ENCODE assay signal across 9 cellular contexts in the genomic region with DNA sequence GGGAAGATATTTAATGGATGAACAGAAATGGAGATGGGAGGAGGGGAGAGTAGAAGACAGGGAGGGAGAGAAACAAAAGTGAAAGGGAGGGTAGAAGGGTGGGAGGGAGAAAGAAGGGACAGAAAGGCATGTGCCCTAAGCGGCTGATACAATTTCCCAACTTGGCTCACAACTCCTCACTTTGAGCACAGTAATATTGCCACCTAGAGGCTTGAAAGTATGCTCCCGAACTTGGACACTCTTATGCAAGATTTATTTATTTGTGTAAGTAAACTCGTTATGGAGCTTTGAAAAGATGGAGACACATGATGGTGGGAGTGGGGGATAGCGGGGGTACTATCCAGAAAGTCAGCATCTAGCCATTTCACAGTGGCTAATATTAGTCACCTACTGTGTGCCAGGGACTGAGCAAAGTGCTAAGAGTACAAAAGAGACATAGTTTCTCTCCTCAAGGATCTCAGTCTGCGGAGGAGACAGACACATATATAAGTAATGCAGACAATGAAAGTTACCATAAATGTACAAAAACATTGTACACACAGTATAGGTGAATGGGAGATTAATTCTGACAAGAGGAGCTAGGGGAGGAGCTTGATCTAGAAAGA.
A peak's percentile ranks its signal among the peaks of the same experiment; 100 is the strongest.
DNase-seq lines count a peak whose midpoint lies in the region; ATAC-seq, FAIRE-seq and TF ChIP-seq lines count a peak whose summit lies in the region.
"Had no signal": no experiment of that assay in that cellular context is flagged by ENCODE, and none has a peak within 500 bp of the region (broad histone marks: within the 10 kb centered on the region; RNA-seq: fewer than 3 reads in every experiment).

No MANE protein-coding gene starts in this region.

- no peaks in the 10 kb centered on the region for H3K4me1 Mint-ChIP-seq in T-helper 17 cell
- H3K4me1 Mint-ChIP-seq: activated B cell treated with CpG ODN at 0.5 μM for 24 hours had no signal

- no peak for TF ChIP-seq POLR2A in GM12891 (IDR thresholded peaks at IDR 0.05; ENCODE audit: low read depth, low read length)

- no peak for ATAC-seq in GM21529 (IDR thresholded peaks at IDR 0.05; ENCODE audit: unreplicated experiment)
- ATAC-seq in T-helper 17 cell: no peak

- H3K27me3 Mint-ChIP-seq in T-helper 17 cell: no peaks in the 10 kb centered on the region

- H3K4me3 Mint-ChIP-seq in T-helper 17 cell: no peak overlapping the region
- H3K4me3 Mint-ChIP-seq: activated B cell treated with CpG ODN at 0.5 μM for 24 hours had no signal

- peak; percentile 49 for TF ChIP-seq CTCF in fibroblast of villous mesenchyme (IDR thresholded peaks at IDR 0.05; ENCODE audit: insufficient read depth, low read depth, low read length)

- no peak overlapping the region for H3K27ac Mint-ChIP-seq in T-helper 17 cell
- H3K27ac Mint-ChIP-seq: activated B cell treated with CpG ODN at 0.5 μM for 24 hours had no signal

- H3K36me3 Mint-ChIP-seq in T-helper 17 cell (ENCODE audit: low read depth): no peaks in the 10 kb centered on the region

- no peak overlapping the region for H3K4me3 ChIP-seq in fibroblast of villous mesenchyme (ENCODE audit: low read depth, low read length)

- no peaks in the 10 kb centered on the region for H3K9me3 ChIP-seq in T-helper 17 cell (ENCODE audit: control insufficient read depth, low read length, poor library complexity, severe bottlenecking)

- no peak for FAIRE-seq in GM12891 (lab: Jason Lieb, UNC)

- peak; percentile 6 for DNase-seq in GM12891 (ENCODE audit: insufficient read length, low spot score)
- DNase-seq in M059J (ENCODE audit: low read depth): peak; percentile 28
- DNase-seq in RPMI8226: peak; percentile 55
- DNase-seq in fibroblast of villous mesenchyme (ENCODE audit: low read depth): peak; percentile 60
- peak; percentile 58 for DNase-seq in retina
- no peak for DNase-seq in T-helper 17 cell
- DNase-seq in stimulated activated CD4-positive, alpha-beta T cell treated with anti-CD3 and anti-CD28 coated beads, Interleukin-2, amount 100 ng/mL, for 24 hours: no peak
- DNase-seq: activated B cell treated with CpG ODN at 0.5 μM for 24 hours had no signal

TF ChIP-seq in GM12891, 5 proteins besides CTCF, POLR2A, EP300 and RAD21:
- TF ChIP-seq SPI1 (IDR thresholded peaks at IDR 0.05; ENCODE audit: low read depth, low read length): no peak
- no peak for TF ChIP-seq POLR2AphosphoS5 (IDR thresholded peaks at IDR 0.05; ENCODE audit: low read depth, low read length)

Comparison
In these comparisons a context has a peak if more than half of its experiments do, and no peak if none do; other contexts are left out.
1. DNase-seq: peak in GM12891 (single experiment), M059J (single experiment), RPMI8226 (single experiment), fibroblast of villous mesenchyme (single experiment) and retina (single experiment); none in T-helper 17 cell (0 of 3) and stimulated activated CD4-positive, alpha-beta T cell treated with anti-CD3 and anti-CD28 coated beads, Interleukin-2, amount 100 ng/mL, for 24 hours (0 of 2).